ENCODE assay signal across 18 cellular contexts in the genomic region with DNA sequence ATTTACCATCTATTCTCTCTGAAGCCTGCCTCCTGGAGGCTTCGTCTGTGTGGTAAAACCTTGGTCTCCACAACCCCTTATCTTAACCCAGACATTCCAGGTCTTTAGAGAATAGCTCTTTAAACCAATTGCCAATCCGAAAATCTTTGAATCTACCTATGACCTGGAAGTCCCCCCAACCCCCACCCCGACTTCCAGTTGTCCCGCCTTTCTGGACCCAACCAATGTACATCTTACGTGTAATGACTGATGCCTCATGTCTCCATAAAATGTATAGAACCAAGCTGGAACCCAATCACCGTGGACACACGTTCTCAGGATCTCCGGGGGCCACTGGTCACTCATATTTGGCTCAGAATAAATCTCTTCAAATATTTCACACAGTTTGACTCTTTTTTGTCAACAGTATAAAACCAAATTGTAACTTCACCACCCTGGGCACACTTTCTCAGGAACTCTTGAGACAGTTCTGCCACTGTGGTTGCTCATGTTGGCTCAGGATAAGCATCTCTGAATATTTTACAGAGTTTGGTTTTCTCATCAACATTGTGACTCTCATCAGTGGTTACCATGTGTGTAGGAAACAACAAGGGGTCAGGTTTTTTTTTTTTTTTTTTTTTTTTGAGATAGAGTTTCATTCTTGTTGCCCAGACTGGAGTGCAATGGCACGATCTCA. TPM values are rescaled to one million over a fixed set of nuclear protein-coding genes. Genes with fewer than 3 reads are reported as not detected.
DNase-seq lines count a peak whose midpoint lies in the region; ATAC-seq, FAIRE-seq and TF ChIP-seq lines count a peak whose summit lies in the region.
"Had no signal": no experiment of that assay in that cellular context is flagged by ENCODE, and none has a peak within 500 bp of the region (broad histone marks: within the 10 kb centered on the region; RNA-seq: fewer than 3 reads in every experiment).

No MANE protein-coding gene starts in this region.

- H3K4me3 ChIP-seq in BLaER1 treated with 17β-estradiol and CSF1 and Interleukin-3, amounts not matched to agents 10 nM and 100 nM: no peak overlapping the region
- no peak overlapping the region for H3K4me3 ChIP-seq in GM12878
- no peak overlapping the region for H3K4me3 ChIP-seq in kidney (ENCODE audit: low read length in 2 of 2)
- H3K4me3 ChIP-seq: GM23338 had no signal

- TF ChIP-seq EP300 in GM12878 (IDR thresholded peaks at IDR 0.05; ENCODE audit: borderline replicate concordance in 1 of 2, control insufficient read depth in 1 of 2, low read depth in 2 of 2, low read length in 2 of 2): no peak

- ATAC-seq in GM12878 (no peak), HG03159 (IDR thresholded peaks at IDR 0.05; ENCODE audit: unreplicated experiment) (no peak)
- ATAC-seq: GM23338 had no signal

- 30% methylated on average over 9 of the region's 9 CpGs for WGBS in GM12878 (ENCODE audit: insufficient coverage, insufficient replicate concordance, low lambda C conversion rate, missing lambda C conversion rate)

- H3K36me3 ChIP-seq in BLaER1 treated with 17β-estradiol and CSF1 and Interleukin-3, amounts not matched to agents 10 nM and 100 nM: no peaks in the 10 kb centered on the region
- no peaks in the 10 kb centered on the region for H3K36me3 ChIP-seq in GM12878 (ENCODE audit: control insufficient read depth in 2 of 2, insufficient read depth in 2 of 2, low read length in 1 of 2)
- H3K36me3 ChIP-seq in kidney (ENCODE audit: control insufficient read depth in 1 of 2, insufficient read depth in 2 of 2, low read length in 2 of 2): no peaks in the 10 kb centered on the region

- no peak for TF ChIP-seq POLR2A in GM12878 (IDR thresholded peaks at IDR 0.05; ENCODE audit: low read depth, low read length)

- RAD21 ChIA-PET in GM12878 (lab: Charles Lee; ENCODE audit: unreplicated experiment): interaction anchor here (0.7 kb wide), 1 partner anchor 12 kb away, joined by 3 read pairs; no protein-coding TSS in a partner anchor

- H2AFZ ChIP-seq in GM12878 (ENCODE audit: control insufficient read depth, low read depth, low read length): no peak overlapping the region
- H2AFZ ChIP-seq: GM23338 had no signal

- no peaks in the 10 kb centered on the region for H3K79me2 ChIP-seq in GM12878 (ENCODE audit: control insufficient read depth, insufficient read depth, low read length)

- no peak for FAIRE-seq in GM12878 (lab: Jason Lieb, UNC)
- no peak for FAIRE-seq in kidney (lab: Jason Lieb, UNC)
- FAIRE-seq: A204.1, GM12891 had no signal

- peak overlapping the region; percentile 86 to 98 (median 95); a peak in 21 of 22 replicates for H3K27ac ChIP-seq in BLaER1 treated with 17β-estradiol and CSF1 and Interleukin-3, amounts not matched to agents 10 nM and 100 nM
- no peak overlapping the region for H3K27ac ChIP-seq in GM12878 (ENCODE audit: control insufficient read depth, insufficient read depth)
- no peak overlapping the region for H3K27ac ChIP-seq in kidney (ENCODE audit: low read depth in 2 of 2, low read length in 2 of 2)

- SMC1A ChIA-PET in GM12878 (lab: Charles Lee; ENCODE audit: uncharacterized antibody, unreplicated experiment): no interaction called here

- no peak for TF ChIP-seq CTCF in GM12878 (IDR thresholded peaks at IDR 0.05 in 2 of 3, conservative IDR thresholded peaks at IDR 0.05 in 1 of 3; ENCODE audit: control insufficient read depth in 2 of 3, extremely low read depth in 1 of 3, insufficient read depth in 1 of 3, low read depth in 3 of 3, low read length in 3 of 3)
- no peak for TF ChIP-seq CTCF in kidney (IDR thresholded peaks at IDR 0.05; ENCODE audit: borderline replicate concordance, extremely low read depth, insufficient read depth)

- H4K20me1 ChIP-seq in BLaER1 treated with 17β-estradiol and CSF1 and Interleukin-3, amounts not matched to agents 10 nM and 100 nM: no peaks in the 10 kb centered on the region
- no peaks in the 10 kb centered on the region for H4K20me1 ChIP-seq in GM12878 (ENCODE audit: control insufficient read depth, insufficient read depth)

- CTCF ChIA-PET in GM12878 (lab: Yijun Ruan, JAX): no interaction called here

- H3K4me1 ChIP-seq in BLaER1 treated with 17β-estradiol and CSF1 and Interleukin-3, amounts not matched to agents 10 nM and 100 nM: peaks cover 93 to 97% (median 95%) of the 10 kb centered on the region in 10 experiments
- H3K4me1 ChIP-seq in GM12878 (ENCODE audit: control insufficient read depth, insufficient read depth, low read length) (peaks cover 3% of the 10 kb centered on the region), kidney (ENCODE audit: control insufficient read depth in 1 of 2, insufficient read depth in 1 of 2, low read depth in 1 of 2, low read length in 2 of 2) (peaks cover 5 to 6% of the 10 kb centered on the region in 2 donors)

- DNase-seq in GM12878 (ENCODE audit: low read depth, low spot score) (no peak), kidney (peak; percentile 30), renal cortical epithelial cell (ENCODE audit: low read depth) (peak; percentile 29), activated gamma-delta T cell treated with Interleukin-2 at 50 U/mL for 16 hours (no peak), nucleus accumbens (lab: John Stamatoyannopoulos, UW) (no peak), NCI-H1105 (lab: John Stamatoyannopoulos, UW) (no peak)
- DNase-seq: Calu3; CD4-positive, alpha-beta T cell; DMS 273 treated with DMSO at 0.1 percent for 48 hours; H7 had no signal

- no TSS peak for BruUV-seq in GM12878 (replicated peaks; lab: Mats Ljungman, UMichigan)

- H3K27me3 ChIP-seq in BLaER1 treated with 17β-estradiol and CSF1 and Interleukin-3, amounts not matched to agents 10 nM and 100 nM: no peaks in the 10 kb centered on the region
- H3K27me3 ChIP-seq in GM12878 (replicated peaks in 1 of 2; ENCODE audit: control insufficient read depth in 2 of 2, insufficient read depth in 2 of 2, low read length in 1 of 2): no peaks in the 10 kb centered on the region

- TF ChIP-seq RAD21 in GM12878 (IDR thresholded peaks at IDR 0.05; ENCODE audit: insufficient read depth, low read depth, low read length): no peak

- in situ Hi-C loops in GM12878 (cut with MboI): no loop called here

- POLR2A ChIA-PET in GM12878 (lab: Charles Lee): no interaction called here

- peaks cover 0 to 23% (median 4%) of the 10 kb centered on the region in 11 experiments; a peak in 10 of 22 replicates for H3K9me3 ChIP-seq in BLaER1 treated with 17β-estradiol and CSF1 and Interleukin-3, amounts not matched to agents 10 nM and 100 nM (replicated peaks in 1 of 11)
- H3K9me3 ChIP-seq in GM12878 (replicated peaks; ENCODE audit: control insufficient read depth, insufficient read depth, low read length): no peaks in the 10 kb centered on the region
- no peaks in the 10 kb centered on the region for H3K9me3 ChIP-seq in kidney (ENCODE audit: control insufficient read depth in 1 of 2, low read length in 2 of 2)

- H3K9ac ChIP-seq in BLaER1 treated with 17β-estradiol and CSF1 and Interleukin-3, amounts not matched to agents 10 nM and 100 nM: peak overlapping the region in 7 of 11 experiments; percentile 17 to 82 (median 76); a peak in 9 of 22 replicates
- H3K9ac ChIP-seq in GM12878 (ENCODE audit: control insufficient read depth, insufficient read depth, low read length): no peak overlapping the region
- no peak overlapping the region for H3K9ac ChIP-seq in kidney (ENCODE audit: low read length in 2 of 2)

- intact Hi-C loops in GM12878 (cut with micrococcal nuclease; ENCODE audit: unreplicated experiment) (no loop called here), kidney (cut with DNase I) (no loop called here)

- H3K4me2 ChIP-seq in BLaER1 treated with 17β-estradiol and CSF1 and Interleukin-3, amounts not matched to agents 10 nM and 100 nM: peak overlapping the region in 10 of 11 experiments; percentile 74 to 96 (median 84); a peak in 20 of 22 replicates
- H3K4me2 ChIP-seq in GM12878 (ENCODE audit: control insufficient read depth, insufficient read depth): no peak overlapping the region
- H3K4me2 ChIP-seq: GM23338 had no signal

RNA-seq across cellular contexts. Expression of gene DNAH17, which starts 18.1 kb away (rescaled TPM):
- total RNA-seq in GM12878 (2013; cell fraction: nucleolus; rRNA removed): 1.2 and 2.7 TPM in 2 replicates
- 0.76 and 1.5 TPM in 2 replicates for total RNA-seq in GM12878 (2014; rRNA removed)
- 0.45 and 0.46 TPM in 2 replicates for total RNA-seq in GM12878 (2014; rRNA removed; fragmentation: Illumina TruSeq; extraction: Trizol)
- 0.90 and 1.6 TPM in 2 replicates for total RNA-seq in GM12878 (2021)
- 3.6 TPM for polyA plus RNA-seq in GM12878 (2011; ENCODE audit: low read depth)
- polyA plus RNA-seq in GM12878 (2011; rRNA removed): 0.07 and 0.31 TPM in 2 replicates
- 0.15 and 0.22 TPM in 2 replicates for polyA plus RNA-seq in GM12878 (2011; cell fraction: cytosol; rRNA removed)
- 0.60 and 0.75 TPM in 2 replicates for polyA plus RNA-seq in GM12878 (2011; cell fraction: nucleus; rRNA removed)
- 11.1 and 11.5 TPM in 2 replicates for polyA plus RNA-seq in GM12878 (2012)
- 0.65 and 0.70 TPM in 2 replicates for polyA plus RNA-seq in GM12878 (2014; fragmentation: Illumina TruSeq; extraction: Trizol)
- under 1 TPM; 0.16 to 0.21 TPM for polyA plus RNA-seq in GM12878 (2014; fragmentation: Nextera tagmentation; extraction: Ambion mirVana)
- polyA plus RNA-seq in GM12878 (2014; rRNA removed): 0.47 and 0.74 TPM in 2 replicates
- 1 to 10 TPM; 1.8 to 2.9 TPM for polyA plus RNA-seq in GM12878 (2016; fragmentation: Nextera tagmentation; extraction: Ambion mirVana)
- polyA minus RNA-seq in GM12878 (2011; rRNA and poly(A)+ RNA removed): 0.10 and 0.15 TPM in 2 replicates
- not detected in 2 replicates for polyA minus RNA-seq in GM12878 (2011; cell fraction: cytosol; rRNA and poly(A)+ RNA removed)
- polyA minus RNA-seq in GM12878 (2011; cell fraction: nucleus; rRNA and poly(A)+ RNA removed): 0.24 and 0.86 TPM in 2 replicates
- total RNA-seq in kidney: 0.09 TPM
- 0.17 TPM for polyA plus RNA-seq in kidney (ENCODE audit: insufficient read depth, low read depth, low replicate concordance)
- 0.05 and 0.35 TPM in 2 replicates for total RNA-seq in renal cortical epithelial cell
- total RNA-seq: G401 had no signal
- polyA plus RNA-seq: AG04450, BJ had no signal

Comparison
In these comparisons a context has a peak if more than half of its experiments do, and no peak if none do; other contexts are left out.
1. H3K27ac ChIP-seq: peak in BLaER1 treated with 17β-estradiol and CSF1 and Interleukin-3, amounts not matched to agents 10 nM and 100 nM (11 of 11); none in GM12878 (single experiment) and kidney (0 of 2).
2. H3K9ac ChIP-seq: peak in BLaER1 treated with 17β-estradiol and CSF1 and Interleukin-3, amounts not matched to agents 10 nM and 100 nM (7 of 11); none in GM12878 (single experiment) and kidney (0 of 2).
3. DNase-seq: peak in kidney (single experiment) and renal cortical epithelial cell (single experiment); none in GM12878 (single experiment), activated gamma-delta T cell treated with Interleukin-2 at 50 U/mL for 16 hours (single experiment), nucleus accumbens (0 of 56) and NCI-H1105 (single experiment).